Comparison of ENCODE assay signal across 39 cellular contexts in the genomic region with DNA sequence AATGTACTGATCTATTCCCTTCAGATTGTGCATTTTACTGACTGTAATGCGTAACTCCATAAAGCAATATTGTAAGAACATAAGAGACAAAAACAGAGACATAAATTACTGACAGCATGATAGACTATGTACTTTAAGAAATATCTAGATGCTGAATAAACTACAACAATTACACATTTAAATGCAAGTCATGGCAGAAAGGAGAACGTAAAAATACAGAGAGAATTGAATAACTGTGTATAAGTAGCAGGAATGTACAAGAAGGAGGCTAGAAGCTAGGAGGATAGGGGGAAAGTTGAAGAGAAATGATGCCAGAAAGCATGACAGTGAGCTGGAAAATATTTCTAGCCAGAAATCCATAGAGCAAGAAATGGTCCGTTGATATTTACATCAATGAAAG.
"Had no signal": no experiment of that assay in that cellular context is flagged by ENCODE, and none has a peak within 500 bp of the region (broad histone marks: within the 10 kb centered on the region; RNA-seq: fewer than 3 reads in every experiment).

No MANE protein-coding gene starts in this region.

- H3K27ac ChIP-seq: adrenal gland, ascending aorta, body of pancreas, brain microvascular endothelial cell, breast epithelium, cardiac muscle cell had no signal

- H3K4me1 Mint-ChIP-seq: activated naive CD4-positive, alpha-beta T cell treated with anti-CD3 and anti-CD28 coated beads, Interleukin-2, amount 10 ng/mL, durations not matched to agents 7 days and 5 days; activated naive CD4-positive, alpha-beta T cell treated with anti-CD3 and anti-CD28 coated beads, Interleukin-2, amount 50 U/mL, for 24 hours; activated naive CD8-positive, alpha-beta T cell treated with anti-CD3 and anti-CD28 coated beads for 36 hours; activated naive CD8-positive, alpha-beta T cell treated with anti-CD3 and anti-CD28 coated beads, Interleukin-2, amount 10 ng/mL, durations not matched to agents 7 days and 5 days; activated naive CD8-positive, alpha-beta T cell treated with anti-CD3 and anti-CD28 coated beads, Interleukin-2, amount 50 U/mL, for 24 hours; activated T-helper 17 cell treated with anti-CD3 and anti-CD28 coated beads, Interleukin-2, amount 50 U/mL, for 72 hours; central memory CD8-positive, alpha-beta T cell had no signal

- H3K9me3 Mint-ChIP-seq: activated naive CD4-positive, alpha-beta T cell treated with anti-CD3 and anti-CD28 coated beads for 36 hours; activated naive CD4-positive, alpha-beta T cell treated with anti-CD3 and anti-CD28 coated beads, Interleukin-2, amount 10 ng/mL, durations not matched to agents 7 days and 5 days; activated naive CD4-positive, alpha-beta T cell treated with anti-CD3 and anti-CD28 coated beads, Interleukin-2, amount 50 U/mL, for 24 hours; activated naive CD4-positive, alpha-beta T cell treated with anti-CD3 and anti-CD28 coated beads, Interleukin-2, amount 50 U/mL, for 72 hours; activated naive CD8-positive, alpha-beta T cell treated with anti-CD3 and anti-CD28 coated beads for 36 hours; activated naive CD8-positive, alpha-beta T cell treated with anti-CD3 and anti-CD28 coated beads, Interleukin-2, amount 10 ng/mL, durations not matched to agents 7 days and 5 days; activated naive CD8-positive, alpha-beta T cell treated with anti-CD3 and anti-CD28 coated beads, Interleukin-2, amount 50 U/mL, for 24 hours; activated T-cell treated with anti-CD3 and anti-CD28 coated beads, Interleukin-2, amount 50 U/mL, for 24 hours; activated T-cell treated with anti-CD3 and anti-CD28 coated beads, Interleukin-2, amount 50 U/mL, for 4 hours; activated T-cell treated with anti-CD3 and anti-CD28 coated beads, Interleukin-2, amount 50 U/mL, for 72 hours; activated T-helper 1 cell treated with anti-CD3 and anti-CD28 coated beads, Interleukin-12 subunit alpha, Interleukin-12 subunit beta, Interleukin-2, Interleukin-4 antibody, amounts not matched to agents 30 ng/mL and 10 ng/mL and 1 ng/mL, durations not matched to agents 14 hours and 24 hours and 36 hours; activated T-helper 17 cell treated with anti-CD3 and anti-CD28 coated beads, Interleukin-2, amount 50 U/mL, for 72 hours; activated T-helper 2 cell treated with anti-CD3 and anti-CD28 coated beads, Interferon-gamma antibody, Interleukin-2, Interleukin-4, amounts not matched to agents 10 μg/mL and 5 μg/mL and 100 μg/mL, durations not matched to agents 14 hours and 24 hours and 36 hours; central memory CD8-positive, alpha-beta T cell had no signal

- ATAC-seq: activated naive CD4-positive, alpha-beta T cell treated with anti-CD3 and anti-CD28 coated beads, Interleukin-2, amount 50 U/mL, for 72 hours; activated naive CD8-positive, alpha-beta T cell treated with anti-CD3 and anti-CD28 coated beads, Interleukin-2, amount 50 U/mL, for 24 hours; activated T-cell treated with anti-CD3 and anti-CD28 coated beads, Interleukin-2, amount 50 U/mL, for 4 hours; activated T-cell treated with anti-CD3 and anti-CD28 coated beads, Interleukin-2, amount 50 U/mL, for 72 hours; activated T-helper 17 cell treated with anti-CD3 and anti-CD28 coated beads, Interleukin-2, amount 50 U/mL, for 72 hours; body of pancreas had no signal

- FAIRE-seq: astrocyte, bronchial epithelial cell had no signal

- H3K27ac Mint-ChIP-seq: activated naive CD4-positive, alpha-beta T cell treated with anti-CD3 and anti-CD28 coated beads for 36 hours; activated naive CD4-positive, alpha-beta T cell treated with anti-CD3 and anti-CD28 coated beads, Interleukin-2, amount 10 ng/mL, durations not matched to agents 7 days and 5 days; activated naive CD4-positive, alpha-beta T cell treated with anti-CD3 and anti-CD28 coated beads, Interleukin-2, amount 50 U/mL, for 24 hours; activated naive CD4-positive, alpha-beta T cell treated with anti-CD3 and anti-CD28 coated beads, Interleukin-2, amount 50 U/mL, for 72 hours; activated naive CD8-positive, alpha-beta T cell; activated naive CD8-positive, alpha-beta T cell treated with anti-CD3 and anti-CD28 coated beads for 36 hours; activated naive CD8-positive, alpha-beta T cell treated with anti-CD3 and anti-CD28 coated beads, Interleukin-2, amount 10 ng/mL, durations not matched to agents 7 days and 5 days; activated naive CD8-positive, alpha-beta T cell treated with anti-CD3 and anti-CD28 coated beads, Interleukin-2, amount 50 U/mL, for 24 hours; activated T-cell treated with anti-CD3 and anti-CD28 coated beads, Interleukin-2, amount 50 U/mL, for 24 hours; activated T-cell treated with anti-CD3 and anti-CD28 coated beads, Interleukin-2, amount 50 U/mL, for 72 hours; activated T-helper 1 cell treated with anti-CD3 and anti-CD28 coated beads, Interleukin-12 subunit alpha, Interleukin-12 subunit beta, Interleukin-2, Interleukin-4 antibody, amounts not matched to agents 30 ng/mL and 10 ng/mL and 1 ng/mL, durations not matched to agents 14 hours and 24 hours and 36 hours; activated T-helper 17 cell treated with anti-CD3 and anti-CD28 coated beads, Interleukin-2, amount 50 U/mL, for 72 hours; activated T-helper 2 cell treated with anti-CD3 and anti-CD28 coated beads, Interferon-gamma antibody, Interleukin-2, Interleukin-4, amounts not matched to agents 10 μg/mL and 5 μg/mL and 100 μg/mL, durations not matched to agents 14 hours and 24 hours and 36 hours; brain had no signal

- H3K27me3 ChIP-seq: ascending aorta, body of pancreas, brain microvascular endothelial cell had no signal

- H3K27me3 Mint-ChIP-seq: brain had no signal

- H3K36me3 ChIP-seq: adrenal gland, ascending aorta, brain microvascular endothelial cell, breast epithelium, cardiac muscle cell had no signal

- H3K9me3 ChIP-seq: adrenal gland, ascending aorta, body of pancreas, breast epithelium had no signal

- DNase-seq: activated effector memory CD4-positive, alpha-beta T cell treated with anti-CD3 and anti-CD28 coated beads, Interleukin-2, amount 50 U/mL, for 16 hours; activated effector memory CD4-positive, alpha-beta T cell treated with Interleukin-2 at 50 U/mL for 16 hours; activated gamma-delta T cell; activated gamma-delta T cell treated with Interleukin-2 at 50 U/mL for 16 hours; activated naive CD4-positive, alpha-beta T cell; activated naive CD4-positive, alpha-beta T cell treated with anti-CD3 and anti-CD28 coated beads for 36 hours; activated naive CD4-positive, alpha-beta T cell treated with anti-CD3 and anti-CD28 coated beads, Interleukin-2, amount 10 ng/mL, durations not matched to agents 7 days and 5 days; activated naive CD4-positive, alpha-beta T cell treated with anti-CD3 and anti-CD28 coated beads, Interleukin-2, amount 50 U/mL, for 16 hours; activated naive CD4-positive, alpha-beta T cell treated with Interleukin-2 at 50 U/mL for 16 hours; activated naive CD8-positive, alpha-beta T cell treated with anti-CD3 and anti-CD28 coated beads for 36 hours; activated naive CD8-positive, alpha-beta T cell treated with anti-CD3 and anti-CD28 coated beads, Interleukin-2, amount 10 ng/mL, durations not matched to agents 7 days and 5 days; activated naive CD8-positive, alpha-beta T cell treated with anti-CD3 and anti-CD28 coated beads, Interleukin-2, amount 50 U/mL, for 24 hours; activated T-cell treated with anti-CD3 and anti-CD28 coated beads, Interleukin-2, amount 50 U/mL, for 24 hours; activated T-cell treated with anti-CD3 and anti-CD28 coated beads, Interleukin-2, amount 50 U/mL, for 4 hours; activated T-cell treated with anti-CD3 and anti-CD28 coated beads, Interleukin-2, amount 50 U/mL, for 48 hours; activated T-cell treated with anti-CD3 and anti-CD28 coated beads, Interleukin-2, amount 50 U/mL, for 72 hours; adrenal gland; amniotic stem cell; amygdala; anterior cingulate cortex; aorta; body of pancreas; brain microvascular endothelial cell; caudate nucleus; central memory CD4-positive, alpha-beta T cell; cerebellar nuclear complex had no signal

- H3K4me3 ChIP-seq: adrenal gland, ascending aorta, body of pancreas, breast epithelium, cardiac muscle cell had no signal

- H3K36me3 Mint-ChIP-seq: activated naive CD4-positive, alpha-beta T cell treated with anti-CD3 and anti-CD28 coated beads, Interleukin-2, amount 10 ng/mL, durations not matched to agents 7 days and 5 days; activated naive CD4-positive, alpha-beta T cell treated with anti-CD3 and anti-CD28 coated beads, Interleukin-2, amount 50 U/mL, for 24 hours; activated naive CD4-positive, alpha-beta T cell treated with anti-CD3 and anti-CD28 coated beads, Interleukin-2, amount 50 U/mL, for 72 hours; activated naive CD8-positive, alpha-beta T cell; activated naive CD8-positive, alpha-beta T cell treated with anti-CD3 and anti-CD28 coated beads for 36 hours; activated naive CD8-positive, alpha-beta T cell treated with anti-CD3 and anti-CD28 coated beads, Interleukin-2, amount 10 ng/mL, durations not matched to agents 7 days and 5 days; brain had no signal

- H3K4me1 ChIP-seq: adrenal gland, ascending aorta, body of pancreas, breast epithelium had no signal

- H3K4me3 Mint-ChIP-seq: activated naive CD4-positive, alpha-beta T cell treated with anti-CD3 and anti-CD28 coated beads for 36 hours; activated naive CD4-positive, alpha-beta T cell treated with anti-CD3 and anti-CD28 coated beads, Interleukin-2, amount 10 ng/mL, durations not matched to agents 7 days and 5 days; activated naive CD4-positive, alpha-beta T cell treated with anti-CD3 and anti-CD28 coated beads, Interleukin-2, amount 50 U/mL, for 24 hours; activated naive CD8-positive, alpha-beta T cell; activated naive CD8-positive, alpha-beta T cell treated with anti-CD3 and anti-CD28 coated beads for 36 hours; activated naive CD8-positive, alpha-beta T cell treated with anti-CD3 and anti-CD28 coated beads, Interleukin-2, amount 10 ng/mL, durations not matched to agents 7 days and 5 days; activated naive CD8-positive, alpha-beta T cell treated with anti-CD3 and anti-CD28 coated beads, Interleukin-2, amount 50 U/mL, for 24 hours; activated T-cell treated with anti-CD3 and anti-CD28 coated beads, Interleukin-2, amount 50 U/mL, for 24 hours; activated T-cell treated with anti-CD3 and anti-CD28 coated beads, Interleukin-2, amount 50 U/mL, for 4 hours; activated T-cell treated with anti-CD3 and anti-CD28 coated beads, Interleukin-2, amount 50 U/mL, for 72 hours; activated T-helper 1 cell treated with anti-CD3 and anti-CD28 coated beads, Interleukin-12 subunit alpha, Interleukin-12 subunit beta, Interleukin-2, Interleukin-4 antibody, amounts not matched to agents 30 ng/mL and 10 ng/mL and 1 ng/mL, durations not matched to agents 14 hours and 24 hours and 36 hours; activated T-helper 17 cell treated with anti-CD3 and anti-CD28 coated beads, Interleukin-2, amount 50 U/mL, for 72 hours; brain; central memory CD8-positive, alpha-beta T cell had no signal
